In genomic region chr10:103493362-103493871, GRCh38 we compare ENCODE assay signal across 7 cellular contexts. TPM values are rescaled to one million over a fixed set of nuclear protein-coding genes. Genes with fewer than 3 reads are reported as not detected.
A peak's percentile ranks its signal among the peaks of the same experiment; 100 is the strongest.
DNase-seq lines count a peak whose midpoint lies in the region; ATAC-seq and TF ChIP-seq lines count a peak whose summit lies in the region.

Gene NEURL1 (plus strand): TSS chr10:103493705. CDS start chr10:103494388, 683 bp downstream.

- TF ChIP-seq POLR2A in stomach (IDR thresholded peaks at IDR 0.05): no peak

- H3K4me1 Mint-ChIP-seq in chondrocyte (ENCODE audit: low read depth): peaks cover 36% of the 10 kb centered on the region

- H3K27ac ChIP-seq in OCI-LY3 (ENCODE audit: low read length): no peak within 1 kb of the TSS
- H3K27ac ChIP-seq in mesenchymal stem cell (ENCODE audit: low read length, poor library complexity, severe bottlenecking): peak within 1 kb of the TSS; percentile 62
- peak within 1 kb of the TSS in 1 of 5 donors; percentile 29 for H3K27ac ChIP-seq in stomach

- no peaks in the 10 kb centered on the region for H3K79me1 ChIP-seq in mesenchymal stem cell (replicated peaks; ENCODE audit: low read length, poor library complexity, severe bottlenecking)

- peaks cover 27% of the 10 kb centered on the region for H3K27me3 Mint-ChIP-seq in chondrocyte (ENCODE audit: low read depth)

- H2AFZ ChIP-seq in OCI-LY3 (ENCODE audit: low read depth, low read length) (no peak within 1 kb of the TSS), mesenchymal stem cell (ENCODE audit: low read depth, low read length) (no peak within 1 kb of the TSS)

- no peaks in the 10 kb centered on the region for H3K9me3 ChIP-seq in OCI-LY3 (ENCODE audit: insufficient read depth, low read length)
- H3K9me3 ChIP-seq in mesenchymal stem cell (ENCODE audit: control insufficient read depth, low read length): no peaks in the 10 kb centered on the region
- H3K9me3 ChIP-seq in stomach: no peaks in the 10 kb centered on the region

- H3K9ac ChIP-seq in OCI-LY3 (ENCODE audit: low read length): peak within 1 kb of the TSS; percentile 30; the same call in 1 of the 2 replicates
- H3K9ac ChIP-seq in mesenchymal stem cell (ENCODE audit: low read length): no peak within 1 kb of the TSS

- peak within 1 kb of the TSS; percentile 91 for H2AK5ac ChIP-seq in mesenchymal stem cell (ENCODE audit: low read length, severe bottlenecking)

- H3K4me2 ChIP-seq in OCI-LY3 (ENCODE audit: low read length): peak within 1 kb of the TSS; percentile 90
- peak within 1 kb of the TSS; percentile 97 for H3K4me2 ChIP-seq in mesenchymal stem cell (ENCODE audit: low read length, poor library complexity, severe bottlenecking)

- H3K4me1 ChIP-seq in OCI-LY3 (ENCODE audit: low read length): 0 out of 2 replicates have a peak, but pooled peaks cover 3% of the 10 kb centered on the region
- peaks cover 33% of the 10 kb centered on the region for H3K4me1 ChIP-seq in mesenchymal stem cell (ENCODE audit: control insufficient read depth, insufficient read depth, low read depth, low read length)
- H3K4me1 ChIP-seq in stomach: peaks cover 16 to 26% (median 19%) of the 10 kb centered on the region in 4 donors

- no peak for TF ChIP-seq EP300 in stomach (IDR thresholded peaks at IDR 0.05)

- H4K20me1 ChIP-seq in OCI-LY3 (ENCODE audit: insufficient read depth, low read length): no peaks in the 10 kb centered on the region

- 5% methylated on average over 28 of the region's 57 CpGs for WGBS in mesenchymal stem cell
- WGBS in stomach, 5 donors: 1 to 8% (median 3%) methylated on average over 24 to 57 of the region's 57 CpGs

- peak; percentile 44 for DNase-seq in GM20000 (ENCODE audit: low spot score)
- peak; percentile 72 for DNase-seq in chondrocyte (ENCODE audit: low spot score)
- no peak for DNase-seq in mesenchymal stem cell
- no peak for DNase-seq in stomach

- peak within 1 kb of the TSS; percentile 54 for H4K91ac ChIP-seq in mesenchymal stem cell (ENCODE audit: low read length)

- H3K18ac ChIP-seq in mesenchymal stem cell (ENCODE audit: low read depth in 1 of 2, low read length in 2 of 2): peak within 1 kb of the TSS; percentile 55 to 75

- no peaks in the 10 kb centered on the region for H3K9me3 Mint-ChIP-seq in chondrocyte (ENCODE audit: low read depth)

- no peaks in the 10 kb centered on the region for H3K79me2 ChIP-seq in OCI-LY3 (ENCODE audit: low read length)

- H3K36me3 ChIP-seq in OCI-LY3 (replicated peaks; ENCODE audit: low read depth, low read length) (no peaks in the 10 kb centered on the region), mesenchymal stem cell (ENCODE audit: control insufficient read depth in 1 of 2, insufficient read depth in 2 of 2, low read depth in 1 of 2, low read length in 2 of 2) (no peaks in the 10 kb centered on the region), stomach (no peaks in the 10 kb centered on the region)

- H3K23ac ChIP-seq in mesenchymal stem cell (ENCODE audit: low read length in 2 of 2): peak within 1 kb of the TSS in 1 of 2 experiments; percentile 16

- no peak within 1 kb of the TSS for H3K27ac Mint-ChIP-seq in chondrocyte (ENCODE audit: unreplicated experiment)

- ATAC-seq in GM18520 (IDR thresholded peaks at IDR 0.05; ENCODE audit: unreplicated experiment) (no peak), GM19463 (IDR thresholded peaks at IDR 0.05; ENCODE audit: unreplicated experiment) (no peak)

- peak within 1 kb of the TSS; percentile 72 for H3K4me3 Mint-ChIP-seq in chondrocyte (ENCODE audit: unreplicated experiment)

- peak within 1 kb of the TSS; percentile 76 for H2BK15ac ChIP-seq in mesenchymal stem cell (ENCODE audit: low read depth, poor library complexity, severe bottlenecking)

- peak within 1 kb of the TSS; percentile 71 for H2BK120ac ChIP-seq in mesenchymal stem cell (ENCODE audit: low read depth, low read length)

- peak within 1 kb of the TSS; percentile 29 to 86 for H2BK12ac ChIP-seq in mesenchymal stem cell (ENCODE audit: low read length in 2 of 2)

- peak within 1 kb of the TSS; percentile 16 for H4K8ac ChIP-seq in mesenchymal stem cell (ENCODE audit: low read length)

- no peak within 1 kb of the TSS for H2BK5ac ChIP-seq in mesenchymal stem cell (ENCODE audit: low read depth, low read length, poor library complexity, severe bottlenecking)

- H3K14ac ChIP-seq in mesenchymal stem cell (ENCODE audit: low read length in 2 of 2): peak within 1 kb of the TSS in 1 of 2 experiments; percentile 23

- peaks cover 2% of the 10 kb centered on the region for H3K36me3 Mint-ChIP-seq in chondrocyte (ENCODE audit: low read depth)

- H3K4me3 ChIP-seq in OCI-LY3 (ENCODE audit: low read length) (peak within 1 kb of the TSS; percentile 81), mesenchymal stem cell (ENCODE audit: insufficient read depth in 1 of 2, low read depth in 1 of 2, low read length in 2 of 2) (peak within 1 kb of the TSS; percentile 59 to 67), stomach (peak within 1 kb of the TSS; percentile 53 to 84 (median 72))

- TF ChIP-seq CTCF in GM20000 (IDR thresholded peaks at IDR 0.05; ENCODE audit: extremely low read depth, missing control alignments) (no peak), OCI-LY3 (IDR thresholded peaks at IDR 0.05; ENCODE audit: low read depth, low read length) (no peak), chondrocyte (IDR thresholded peaks at IDR 0.05) (no peak), stomach (IDR thresholded peaks at IDR 0.05) (no peak)

- H3K4ac ChIP-seq in mesenchymal stem cell (ENCODE audit: low read depth in 1 of 2, low read length in 2 of 2): peak within 1 kb of the TSS; percentile 3 to 10

- peaks cover 31% of the 10 kb centered on the region for H3K27me3 ChIP-seq in OCI-LY3 (ENCODE audit: low read depth, low read length)
- H3K27me3 ChIP-seq in mesenchymal stem cell (ENCODE audit: control insufficient read depth in 1 of 2, insufficient read depth in 1 of 2, low read length in 2 of 2): peaks cover 47 to 54% of the 10 kb centered on the region in 2 experiments
- peaks cover 10 to 53% (median 34%) of the 10 kb centered on the region in 3 donors for H3K27me3 ChIP-seq in stomach

- intact Hi-C loops in stomach (cut with DNase I; ENCODE audit: low total_unique reads): no loop called here

RNA-seq across cellular contexts. Expression of gene NEURL1, which starts in this region (rescaled TPM):
- total RNA-seq in chondrocyte (0.05 TPM in 1 of 3 replicates, not detected in the others), stomach (100 to 1,000 TPM in 1 of 5 donors, 1 to 10 TPM in 3, under 1 TPM in 1; 0.89 to 136 (median 3.3) TPM)
- polyA plus RNA-seq in mesenchymal stem cell (2013, experiment 1 of 2): 0.01 TPM
- 0.04 TPM for polyA plus RNA-seq in mesenchymal stem cell (2013, experiment 2 of 2)
- 1 to 10 TPM; 1.2 to 9.5 (median 2.7) TPM for polyA plus RNA-seq in stomach

Comparison
In these comparisons a context has a peak if more than half of its experiments do, and no peak if none do; other contexts are left out.
1. Peak in DNase-seq in chondrocyte; RNA of the gene not detected or under 1 TPM.